Comparison of ENCODE assay signal across 8 cellular contexts in genomic region chr17:51860934-51861561, GRCh38.
DNase-seq lines count a peak whose midpoint lies in the region; ATAC-seq and TF ChIP-seq lines count a peak whose summit lies in the region.

No MANE protein-coding gene starts in this region.

- H3K9me3 ChIP-seq in BE2C (no peaks in the 10 kb centered on the region), lung (ENCODE audit: control insufficient read depth in 2 of 2, insufficient read depth in 1 of 2, low read length in 1 of 2) (no peaks in the 10 kb centered on the region), uterus (no peaks in the 10 kb centered on the region)

- no peaks in the 10 kb centered on the region for H3K36me3 ChIP-seq in BE2C
- no peaks in the 10 kb centered on the region for H3K36me3 ChIP-seq in lung (ENCODE audit: control insufficient read depth in 2 of 2, insufficient read depth in 2 of 2, low read length in 2 of 2)
- H3K36me3 ChIP-seq in uterus: no peaks in the 10 kb centered on the region

- in situ Hi-C loops in astrocyte of the cerebellum (cut with HindIII; ENCODE audit: low sequenced_read_pairs): no loop called here

- intact Hi-C loops in uterus (cut with DNase I; ENCODE audit: low total_unique reads): no loop called here

- H3K27ac ChIP-seq in lung (ENCODE audit: low read depth in 1 of 2, low read length in 1 of 2) (no peak overlapping the region), uterus (no peak overlapping the region)

- 13 to 15% methylated on average over 6 of the region's 6 CpGs for WGBS in lung, 2 donors

- no peak for TF ChIP-seq POLR2A in uterus (IDR thresholded peaks at IDR 0.05)

- TF ChIP-seq CTCF in BE2C (IDR thresholded peaks at IDR 0.05; ENCODE audit: low read depth, low read length) (peak; percentile 97), GM12874 (IDR thresholded peaks at IDR 0.05; ENCODE audit: insufficient read depth, low read depth, low read length) (peak; percentile 80), astrocyte of the cerebellum (IDR thresholded peaks at IDR 0.05; ENCODE audit: low read depth, low read length, missing control alignments) (peak; percentile 50), lung (IDR thresholded peaks at IDR 0.05; ENCODE audit: control extremely low read depth, extremely low read depth) (peak; percentile 2), uterus (IDR thresholded peaks at IDR 0.05) (peak in 2 of 4 experiments; percentile 20 to 32)

- no peaks in the 10 kb centered on the region for H3K27me3 ChIP-seq in BE2C
- no peaks in the 10 kb centered on the region for H3K27me3 ChIP-seq in lung (ENCODE audit: control insufficient read depth, insufficient read depth)
- no peaks in the 10 kb centered on the region for H3K27me3 ChIP-seq in uterus

- DNase-seq in BE2C (peak; percentile 75), NCI-H1092 (lab: John Stamatoyannopoulos, UW) (peak; percentile 83), astrocyte of the cerebellum (ENCODE audit: low read depth) (no peak), lung (ENCODE audit: low spot score) (no peak), uterus (no peak)

- peaks cover 4% of the 10 kb centered on the region for H3K4me1 ChIP-seq in BE2C
- H3K4me1 ChIP-seq in lung (ENCODE audit: control insufficient read depth in 2 of 2, insufficient read depth in 2 of 2, low read length in 2 of 2): no peaks in the 10 kb centered on the region
- no peaks in the 10 kb centered on the region for H3K4me1 ChIP-seq in uterus

- ATAC-seq in lung (ENCODE audit: insufficient read depth, low FRiP score) (no peak), GM21526 (IDR thresholded peaks at IDR 0.05; ENCODE audit: low FRiP score, unreplicated experiment) (no peak), HG03097 (IDR thresholded peaks at IDR 0.05; ENCODE audit: low FRiP score, unreplicated experiment) (no peak)

- H3K4me3 ChIP-seq in BE2C (ENCODE audit: low read depth, low read length) (no peak overlapping the region), astrocyte of the cerebellum (ENCODE audit: low read depth, low read length) (no peak overlapping the region), lung (no peak overlapping the region), uterus (no peak overlapping the region)

Comparison
In these comparisons a context has a peak if more than half of its experiments do, and no peak if none do; other contexts are left out.
1. DNase-seq: peak in BE2C (single experiment) and NCI-H1092 (single experiment); none in astrocyte of the cerebellum (single experiment), lung (single experiment) and uterus (0 of 2).